ENCODE assay signal across 26 cellular contexts in genomic region chr3:174767406-174767805, GRCh38.
DNase-seq lines count a peak whose midpoint lies in the region; FAIRE-seq and TF ChIP-seq lines count a peak whose summit lies in the region.
"Had no signal": no experiment of that assay in that cellular context is flagged by ENCODE, and none has a peak within 500 bp of the region (broad histone marks: within the 10 kb centered on the region; RNA-seq: fewer than 3 reads in every experiment).

No MANE protein-coding gene starts in this region.

- H3K27me3 Mint-ChIP-seq in Calu3 (ENCODE audit: unreplicated experiment) (no peaks in the 10 kb centered on the region), neural crest cell (ENCODE audit: low read depth) (no peaks in the 10 kb centered on the region)

- H3K4me2 ChIP-seq in mammary epithelial cell (ENCODE audit: insufficient read depth, low read depth, low read length) = no peak overlapping the region
- H3K4me2 ChIP-seq: GM23338, KMS-11, SK-N-SH had no signal

- H3K9me3 Mint-ChIP-seq in Calu3 (ENCODE audit: low read depth, unreplicated experiment) = no peaks in the 10 kb centered on the region
- H3K9me3 Mint-ChIP-seq in neural crest cell = peaks cover 3% of the 10 kb centered on the region
- H3K9me3 Mint-ChIP-seq: CD8-positive, alpha-beta T cell; GM23338 had no signal

- no peaks in the 10 kb centered on the region for H3K79me2 ChIP-seq in mammary epithelial cell (ENCODE audit: insufficient read depth, low read length)

- no peak overlapping the region for H3K4me3 ChIP-seq in brain microvascular endothelial cell (ENCODE audit: low read depth, low read length)
- H3K4me3 ChIP-seq in mammary epithelial cell (replicated peaks in 1 of 3; ENCODE audit: insufficient read depth in 1 of 3, low read depth in 2 of 3, low read length in 3 of 3) = no peak overlapping the region
- H3K4me3 ChIP-seq: GM23338, HAP-1 had no signal

- H2AFZ ChIP-seq in mammary epithelial cell (ENCODE audit: low read depth, low read length) = no peak overlapping the region
- H2AFZ ChIP-seq: GM23338 had no signal

- H3K4me1 ChIP-seq in mammary epithelial cell (ENCODE audit: insufficient read depth, low read length) = no peaks in the 10 kb centered on the region
- H3K4me1 ChIP-seq: HAP-1 had no signal

- H3K4me3 Mint-ChIP-seq in Calu3 (ENCODE audit: low read depth, unreplicated experiment) = no peak overlapping the region
- no peak overlapping the region for H3K4me3 Mint-ChIP-seq in neural crest cell
- H3K4me3 Mint-ChIP-seq: CD8-positive, alpha-beta T cell; GM23338 had no signal

- H3K27me3 ChIP-seq in brain microvascular endothelial cell (replicated peaks) (no peaks in the 10 kb centered on the region), mammary epithelial cell (ENCODE audit: insufficient read depth, low read length) (no peaks in the 10 kb centered on the region)

- H3K36me3 Mint-ChIP-seq in Calu3 (ENCODE audit: insufficient read depth, unreplicated experiment) (no peaks in the 10 kb centered on the region), neural crest cell (ENCODE audit: low read depth) (no peaks in the 10 kb centered on the region)
- H3K36me3 Mint-ChIP-seq: CD8-positive, alpha-beta T cell had no signal

- dilution Hi-C loops in mammary epithelial cell (cut with HindIII; ENCODE audit: low sequenced_read_pairs) = no loop called here

- in situ Hi-C loops in brain microvascular endothelial cell (cut with HindIII; ENCODE audit: low pct_ligation_motif_present, low sequenced_read_pairs) = no loop called here
- in situ Hi-C loops in mammary epithelial cell (cut with MboI; ENCODE audit: low sequenced_read_pairs in 2 of 2) = no loop called here

- WGBS in mammary epithelial cell (ENCODE audit: low coverage, missing lambda C conversion rate) = 63% methylated on average over 5 of the region's 5 CpGs

- H3K27ac Mint-ChIP-seq in Calu3 (ENCODE audit: unreplicated experiment) (peak overlapping the region; percentile 63), neural crest cell (ENCODE audit: unreplicated experiment) (peak overlapping the region; percentile 3)
- H3K27ac Mint-ChIP-seq: CD8-positive, alpha-beta T cell; GM23338 had no signal

- H3K9me3 ChIP-seq in mammary epithelial cell (replicated peaks; ENCODE audit: insufficient read depth, low read length) = no peaks in the 10 kb centered on the region
- H3K9me3 ChIP-seq: HAP-1, SK-N-SH had no signal

- no peak overlapping the region for H3K9ac ChIP-seq in mammary epithelial cell (ENCODE audit: insufficient read depth, low read length)
- H3K9ac ChIP-seq: KMS-11, SK-N-SH had no signal

- no peaks in the 10 kb centered on the region for H4K20me1 ChIP-seq in mammary epithelial cell (ENCODE audit: insufficient read depth, low read length)

- DNase-seq in Calu3 (no peak), brain microvascular endothelial cell (peak; percentile 90), neural crest cell (ENCODE audit: low read depth, low spot score) (no peak), smooth muscle cell of the brain vasculature (ENCODE audit: low read depth, low spot score) (peak; percentile 13), frontal cortex (ENCODE audit: low spot score in 2 of 2) (no peak), HUDEP-2 (lab: John Stamatoyannopoulos, UW; ENCODE audit: unreplicated experiment in 76 of 76) (no peak), NCI-H774 (lab: John Stamatoyannopoulos, UW) (no peak), mammary epithelial cell (no peak)
- DNase-seq: 8988T; AML-193; C1 segment of cervical spinal cord; CD8-positive, alpha-beta T cell; DMS153; MV-4-11; NCI-H1694; NCI-H2081; NCI-H446; NCI-H69; NK-92 treated with Interleukin-12 subunit alpha and Interleukin-12 subunit beta, amount 100 ng/mL, for 24 hours; SIG-M5; SK-N-SH had no signal

- intact Hi-C loops in Calu3 (cut with micrococcal nuclease; ENCODE audit: unreplicated experiment) = no loop called here
- intact Hi-C loops in mammary epithelial cell (cut with micrococcal nuclease) = no loop called here

- FAIRE-seq in frontal cortex (lab: Jason Lieb, UNC) = no peak
- FAIRE-seq: GM12891, HTR-8/SVneo had no signal

- BruUV-seq in Calu3 (replicated peaks; lab: Mats Ljungman, UMichigan) = no TSS peak
- no TSS peak for BruUV-seq in mammary epithelial cell (replicated peaks; lab: Mats Ljungman, UMichigan)

- CTCF ChIA-PET in Calu3 (lab: Charles Lee) (interaction anchor here (0.7 kb wide), 1 partner anchor 225 kb away, joined by 3 read pairs; no protein-coding TSS in a partner anchor), mammary epithelial cell (lab: Charles Lee; ENCODE audit: low non-redundant PET) (no interaction called here)

- H3K27ac ChIP-seq in brain microvascular endothelial cell (peak overlapping the region; percentile 91), mammary epithelial cell (ENCODE audit: insufficient read depth, low read depth, low read length) (no peak overlapping the region)
- H3K27ac ChIP-seq: KMS-11 had no signal

- TF ChIP-seq CTCF in Calu3 (IDR thresholded peaks at IDR 0.05; ENCODE audit: unreplicated experiment) (no peak), brain microvascular endothelial cell (IDR thresholded peaks at IDR 0.05; ENCODE audit: low read depth, low read length, missing control alignments) (no peak), neural crest cell (conservative IDR thresholded peaks at IDR 0.05) (no peak), mammary epithelial cell (conservative IDR thresholded peaks at IDR 0.05 in 1 of 2, IDR thresholded peaks at IDR 0.05 in 1 of 2; ENCODE audit: extremely low read depth in 1 of 2, insufficient read depth in 1 of 2, low read depth in 1 of 2, low read length in 2 of 2) (no peak)

- H3K4me1 Mint-ChIP-seq in Calu3 (ENCODE audit: low read depth, unreplicated experiment) (peaks cover 10% of the 10 kb centered on the region), neural crest cell (no peaks in the 10 kb centered on the region)
- H3K4me1 Mint-ChIP-seq: GM23338 had no signal

- H3K36me3 ChIP-seq in brain microvascular endothelial cell (replicated peaks) (no peaks in the 10 kb centered on the region), mammary epithelial cell (ENCODE audit: insufficient read depth, low read length) (no peaks in the 10 kb centered on the region)
- H3K36me3 ChIP-seq: HAP-1 had no signal

Comparison
In these comparisons a context has a peak if more than half of its experiments do, and no peak if none do; other contexts are left out.
1. DNase-seq: peak in brain microvascular endothelial cell (single experiment) and smooth muscle cell of the brain vasculature (single experiment); none in Calu3 (single experiment), neural crest cell (single experiment), frontal cortex (0 of 2), HUDEP-2 (0 of 76), NCI-H774 (single experiment) and mammary epithelial cell (single experiment).